Comparison of ENCODE assay signal across 14 cellular contexts in the genomic region with DNA sequence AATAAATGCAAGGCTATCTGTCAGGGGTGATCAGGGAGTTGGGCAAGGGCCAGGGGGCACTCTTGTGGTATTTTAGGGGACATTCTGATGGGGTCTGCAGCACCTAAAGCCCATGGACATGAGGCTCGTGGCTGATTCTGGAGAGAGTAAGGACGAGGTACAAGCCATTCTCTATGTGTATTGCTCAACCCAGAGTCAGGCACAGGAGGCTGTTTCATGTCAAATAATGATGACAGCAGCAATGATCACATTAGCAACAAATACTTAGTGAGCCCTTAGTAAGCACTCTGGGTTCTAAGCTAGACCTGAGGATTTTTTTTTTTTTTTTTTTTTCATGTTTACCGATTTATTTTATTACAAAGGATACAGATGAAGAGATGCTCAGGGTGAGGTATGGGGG.
"Had no signal": no experiment of that assay in that cellular context is flagged by ENCODE, and none has a peak within 500 bp of the region (broad histone marks: within the 10 kb centered on the region; RNA-seq: fewer than 3 reads in every experiment).

No MANE protein-coding gene starts in this region.

- H3K27ac ChIP-seq: tibial artery had no signal

- H3K9me3 ChIP-seq: tibial artery had no signal

- H3K36me3 ChIP-seq: tibial artery had no signal

- DNase-seq: activated CD4-positive, alpha-beta memory T cell treated with anti-CD3 and anti-CD28 coated beads, Interleukin-2, amount 10 ng/mL, durations not matched to agents 7 days and 5 days; activated CD4-positive, alpha-beta T cell treated with anti-CD3 and anti-CD28 coated beads for 48 hours; activated CD8-positive, alpha-beta memory T cell treated with anti-CD3 and anti-CD28 coated beads, Interleukin-2, amount 10 ng/mL, durations not matched to agents 7 days and 5 days; activated naive CD8-positive, alpha-beta T cell treated with anti-CD3 and anti-CD28 coated beads for 36 hours; anterior cingulate cortex; cortex of kidney; effector CD4-positive, alpha-beta T cell; nucleus accumbens; stimulated activated CD4-positive, alpha-beta T cell treated with anti-CD3 and anti-CD28 coated beads, Interleukin-12 subunit alpha, Interleukin-12 subunit beta, amount 100 ng/mL, for 4 hours; stimulated activated CD4-positive, alpha-beta T cell treated with anti-CD3 and anti-CD28 coated beads, Interleukin-1b, Interleukin-23, amount 100 ng/mL, for 48 hours; stimulated activated naive CD4-positive, alpha-beta T cell treated with Interleukin-2 at 50 U/mL for 16 hours; SW 1271; T-helper 2 cell; tibial artery had no signal

- ATAC-seq: activated CD8-positive, alpha-beta memory T cell treated with anti-CD3 and anti-CD28 coated beads, Interleukin-2, amount 10 ng/mL, durations not matched to agents 7 days and 5 days had no signal

- H3K4me3 ChIP-seq: tibial artery had no signal
